Comparison of ENCODE assay signal across 10 cellular contexts in genomic region chr10:62059424-62059913, GRCh38.
DNase-seq lines count a peak whose midpoint lies in the region; ATAC-seq and TF ChIP-seq lines count a peak whose summit lies in the region.
"Had no signal": no experiment of that assay in that cellular context is flagged by ENCODE, and none has a peak within 500 bp of the region (broad histone marks: within the 10 kb centered on the region; RNA-seq: fewer than 3 reads in every experiment).

No MANE protein-coding gene starts in this region.

- intact Hi-C loops in activated CD4-positive, alpha-beta memory T cell treated with anti-CD3 and anti-CD28 coated beads for 36 hours (cut with micrococcal nuclease), result loop anchor here (10.0 kb wide), 1 partner anchor 675 kb away; no protein-coding TSS in a partner anchor
- intact Hi-C loops in testis (cut with DNase I; ENCODE audit: low total_unique reads), result no loop called here

- peaks cover 3% of the 10 kb centered on the region for H4K20me1 ChIP-seq in hepatocyte (ENCODE audit: insufficient read depth, poor library complexity, severe bottlenecking)

- CTCF ChIA-PET in activated CD4-positive, alpha-beta memory T cell treated with anti-CD3 and anti-CD28 coated beads for 36 hours (lab: Charles Lee), result interaction anchor here (0.6 to 1.9 kb wide), 4 partner anchors 16 to 186 kb away, joined by 3 to 7 read pairs (median 4); no protein-coding TSS in a partner anchor

- POLR2A ChIA-PET in activated CD4-positive, alpha-beta memory T cell treated with anti-CD3 and anti-CD28 coated beads for 36 hours (lab: Charles Lee), result interaction anchor here (0.6 to 9.1 kb wide), 7 partner anchors 9 to 179 kb away, joined by 3 to 116 read pairs (median 5); partner anchors contain the start of gene ARID5B

- TF ChIP-seq CTCF in hepatocyte (IDR thresholded peaks at IDR 0.05; ENCODE audit: poor library complexity) (no peak), testis (IDR thresholded peaks at IDR 0.05) (no peak), WERI-Rb-1 (IDR thresholded peaks at IDR 0.05; ENCODE audit: low read depth, low read length) (no peak)

- ATAC-seq in HG03108 (IDR thresholded peaks at IDR 0.05; ENCODE audit: unreplicated experiment) (no peak), GM18873 (IDR thresholded peaks at IDR 0.05; ENCODE audit: low FRiP score, unreplicated experiment) (no peak)

- no peak for TF ChIP-seq POLR2A in testis (IDR thresholded peaks at IDR 0.05)

- H3K4me1 Mint-ChIP-seq in activated T-cell treated with anti-CD3 and anti-CD28 coated beads, Interleukin-2, amount 50 U/mL, for 24 hours (ENCODE audit: low read depth), result peaks cover 97% of the 10 kb centered on the region
- H3K4me1 Mint-ChIP-seq in activated CD4-positive, alpha-beta memory T cell treated with anti-CD3 and anti-CD28 coated beads for 36 hours (ENCODE audit: low read depth), result peaks cover 98% of the 10 kb centered on the region

- peak overlapping the region; percentile 9 for H3K4me2 ChIP-seq in hepatocyte

- H3K4me3 ChIP-seq in hepatocyte (no peak overlapping the region), testis (no peak overlapping the region), WERI-Rb-1 (ENCODE audit: low read depth, low read length) (no peak overlapping the region)

- H3K27ac ChIP-seq in hepatocyte (peak overlapping the region; percentile 68), testis (peak overlapping the region; percentile 52 to 96), WERI-Rb-1 (no peak overlapping the region)

- H3K9me3 ChIP-seq in hepatocyte (ENCODE audit: low read depth), result no peaks in the 10 kb centered on the region
- no peaks in the 10 kb centered on the region for H3K9me3 ChIP-seq in testis
- no peaks in the 10 kb centered on the region for H3K9me3 ChIP-seq in WERI-Rb-1 (ENCODE audit: severe bottlenecking)

- no peaks in the 10 kb centered on the region for H3K9me2 ChIP-seq in hepatocyte (replicated peaks; ENCODE audit: insufficient read depth)

- peaks cover 6% of the 10 kb centered on the region for H3K36me3 ChIP-seq in hepatocyte (replicated peaks; ENCODE audit: insufficient read depth, low read depth)
- no peaks in the 10 kb centered on the region for H3K36me3 ChIP-seq in testis (ENCODE audit: low read depth, missing control alignments)
- no peaks in the 10 kb centered on the region for H3K36me3 ChIP-seq in WERI-Rb-1

- H3K9me3 Mint-ChIP-seq in activated T-cell treated with anti-CD3 and anti-CD28 coated beads, Interleukin-2, amount 50 U/mL, for 24 hours, result peaks cover 5% of the 10 kb centered on the region
- no peaks in the 10 kb centered on the region for H3K9me3 Mint-ChIP-seq in activated CD4-positive, alpha-beta memory T cell treated with anti-CD3 and anti-CD28 coated beads for 36 hours
- H3K9me3 Mint-ChIP-seq: immature natural killer cell had no signal

- H3K4me3 Mint-ChIP-seq in activated T-cell treated with anti-CD3 and anti-CD28 coated beads, Interleukin-2, amount 50 U/mL, for 24 hours, result no peak overlapping the region
- H3K4me3 Mint-ChIP-seq in activated CD4-positive, alpha-beta memory T cell treated with anti-CD3 and anti-CD28 coated beads for 36 hours, result peak overlapping the region; percentile 16
- H3K4me3 Mint-ChIP-seq: immature natural killer cell had no signal

- peak overlapping the region; percentile 83 for H3K27ac Mint-ChIP-seq in activated T-cell treated with anti-CD3 and anti-CD28 coated beads, Interleukin-2, amount 50 U/mL, for 24 hours
- H3K27ac Mint-ChIP-seq in activated CD4-positive, alpha-beta memory T cell treated with anti-CD3 and anti-CD28 coated beads for 36 hours, result peak overlapping the region; percentile 96

- peaks cover 100% of the 10 kb centered on the region for H3K36me3 Mint-ChIP-seq in activated T-cell treated with anti-CD3 and anti-CD28 coated beads, Interleukin-2, amount 50 U/mL, for 24 hours (ENCODE audit: low read depth)
- H3K36me3 Mint-ChIP-seq in activated CD4-positive, alpha-beta memory T cell treated with anti-CD3 and anti-CD28 coated beads for 36 hours, result peaks cover 97% of the 10 kb centered on the region

- WGBS in hepatocyte (ENCODE audit: low lambda C conversion rate, missing lambda C conversion rate), result 42% methylated on average over 4 of the region's 4 CpGs
- 53 to 54% methylated on average over 4 of the region's 4 CpGs for WGBS in testis, 2 donors

- no peak overlapping the region for H2AFZ ChIP-seq in hepatocyte

- peaks cover 57% of the 10 kb centered on the region for H3K4me1 ChIP-seq in hepatocyte (ENCODE audit: insufficient read depth)
- H3K4me1 ChIP-seq in testis, result peaks cover 61% of the 10 kb centered on the region

- DNase-seq in activated T-cell treated with anti-CD3 and anti-CD28 coated beads, Interleukin-2, amount 50 U/mL, for 24 hours, result no peak
- DNase-seq in activated T-cell treated with anti-CD3 and anti-CD28 coated beads, Interleukin-2, amount 50 U/mL, for 1 hour, result no peak
- DNase-seq in activated CD4-positive, alpha-beta memory T cell treated with anti-CD3 and anti-CD28 coated beads for 36 hours, result no peak
- DNase-seq in hepatocyte (ENCODE audit: low spot score) (no peak), testis (no peak), WERI-Rb-1 (no peak)
- DNase-seq: immature natural killer cell, NCI-H1092 had no signal

- H3K27me3 Mint-ChIP-seq in activated T-cell treated with anti-CD3 and anti-CD28 coated beads, Interleukin-2, amount 50 U/mL, for 24 hours, result no peaks in the 10 kb centered on the region
- no peaks in the 10 kb centered on the region for H3K27me3 Mint-ChIP-seq in activated CD4-positive, alpha-beta memory T cell treated with anti-CD3 and anti-CD28 coated beads for 36 hours

- no peaks in the 10 kb centered on the region for H3K27me3 ChIP-seq in hepatocyte
- H3K27me3 ChIP-seq in testis, result no peaks in the 10 kb centered on the region
- H3K27me3 ChIP-seq in WERI-Rb-1 (ENCODE audit: insufficient read depth, low read depth, severe bottlenecking), result no peaks in the 10 kb centered on the region

- H3K79me2 ChIP-seq in hepatocyte, result peaks cover 70% of the 10 kb centered on the region
